8 cellular contexts compared by ENCODE assay signal in the genomic region with DNA sequence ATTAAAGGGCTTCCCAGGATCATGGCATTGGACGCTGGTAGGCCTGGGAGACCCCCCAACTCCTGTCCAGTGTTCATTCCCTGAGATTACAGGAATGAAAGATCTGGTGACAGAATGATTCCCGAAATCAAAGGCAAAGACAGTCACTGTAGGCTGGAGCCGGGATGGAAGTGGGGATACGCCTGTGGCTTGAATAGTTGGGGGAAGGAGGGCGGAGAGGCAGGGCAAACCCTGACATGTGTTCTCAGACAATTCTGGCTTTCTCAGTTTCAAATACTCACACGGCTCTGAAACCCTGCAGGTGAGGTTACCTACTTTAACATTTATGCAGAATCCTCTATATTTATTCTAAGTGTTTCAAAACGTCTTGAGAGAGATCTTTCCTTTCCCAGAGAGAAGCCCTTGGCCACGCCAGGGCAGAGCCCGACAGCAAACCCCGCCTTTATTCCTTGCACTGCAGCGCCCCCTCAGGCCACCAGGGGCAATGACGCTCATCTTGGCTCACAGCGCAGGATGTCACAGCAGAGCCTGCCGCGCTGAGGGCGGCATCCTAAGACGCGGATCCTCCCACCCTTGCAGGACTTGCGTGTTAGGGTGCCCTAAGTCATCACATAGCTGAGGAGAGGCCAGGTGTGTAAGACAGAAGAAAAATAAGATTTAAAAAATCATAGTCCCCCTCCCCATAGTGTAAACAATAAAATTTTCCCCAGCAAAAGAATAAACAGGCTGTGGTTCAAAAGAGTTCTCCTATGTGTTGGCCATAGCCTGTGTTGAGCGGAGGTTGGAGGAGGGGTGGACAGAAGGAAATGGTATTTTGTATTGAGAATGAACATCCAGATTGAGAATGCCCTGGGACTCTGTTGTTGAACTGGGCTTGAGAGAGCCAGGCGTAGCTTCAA.
DNase-seq lines count a peak whose midpoint lies in the region; ATAC-seq and TF ChIP-seq lines count a peak whose summit lies in the region.

No MANE protein-coding gene starts in this region.

- peak; percentile 92 for ATAC-seq in GM18505 (IDR thresholded peaks at IDR 0.05; ENCODE audit: unreplicated experiment)
- peak; percentile 99 for ATAC-seq in HG02884 (IDR thresholded peaks at IDR 0.05; ENCODE audit: unreplicated experiment)

- POLR2A ChIA-PET in activated CD4-positive, alpha-beta T cell treated with anti-CD3 and anti-CD28 coated beads, Interleukin-2, amount 10 ng/mL, durations not matched to agents 7 days and 5 days (lab: Charles Lee) = no interaction called here

- CTCF ChIA-PET in activated CD4-positive, alpha-beta T cell treated with anti-CD3 and anti-CD28 coated beads, Interleukin-2, amount 10 ng/mL, durations not matched to agents 7 days and 5 days (lab: Charles Lee) = no interaction called here

- no peak overlapping the region for H3K4me3 Mint-ChIP-seq in activated CD4-positive, alpha-beta T cell treated with anti-CD3 and anti-CD28 coated beads, Interleukin-2, amount 10 ng/mL, durations not matched to agents 7 days and 5 days
- H3K4me3 Mint-ChIP-seq in nephron progenitor cell = no peak overlapping the region

- no peaks in the 10 kb centered on the region for H3K27me3 Mint-ChIP-seq in activated CD4-positive, alpha-beta T cell treated with anti-CD3 and anti-CD28 coated beads, Interleukin-2, amount 10 ng/mL, durations not matched to agents 7 days and 5 days
- H3K27me3 Mint-ChIP-seq in nephron progenitor cell (ENCODE audit: low read depth, poor library complexity) = peaks cover 13% of the 10 kb centered on the region

- no peaks in the 10 kb centered on the region for H3K4me1 Mint-ChIP-seq in activated CD4-positive, alpha-beta T cell treated with anti-CD3 and anti-CD28 coated beads, Interleukin-2, amount 10 ng/mL, durations not matched to agents 7 days and 5 days
- H3K4me1 Mint-ChIP-seq in nephron progenitor cell = peaks cover 14% of the 10 kb centered on the region

- no peaks in the 10 kb centered on the region for H3K36me3 ChIP-seq in tibial artery

- H3K9me3 Mint-ChIP-seq in activated CD4-positive, alpha-beta T cell treated with anti-CD3 and anti-CD28 coated beads, Interleukin-2, amount 10 ng/mL, durations not matched to agents 7 days and 5 days = no peaks in the 10 kb centered on the region
- H3K9me3 Mint-ChIP-seq in nephron progenitor cell = peaks cover 9% of the 10 kb centered on the region

- peaks cover 0 to 23% (median 9%) of the 10 kb centered on the region in 4 donors for H3K4me1 ChIP-seq in tibial artery

- intact Hi-C loops in tibial artery (cut with DNase I; ENCODE audit: low total_unique reads) = loop anchor here (2.0 to 10.0 kb wide), 4 partner anchors 257 to 559 kb away; a partner anchor contains a TSS

- TF ChIP-seq POLR2A in GM18505 (IDR thresholded peaks at IDR 0.05; ENCODE audit: borderline replicate concordance, extremely low read depth, insufficient read depth, insufficient read length) = no peak

- H3K36me3 Mint-ChIP-seq in activated CD4-positive, alpha-beta T cell treated with anti-CD3 and anti-CD28 coated beads, Interleukin-2, amount 10 ng/mL, durations not matched to agents 7 days and 5 days (ENCODE audit: low read depth) = no peaks in the 10 kb centered on the region
- peaks cover 5% of the 10 kb centered on the region for H3K36me3 Mint-ChIP-seq in nephron progenitor cell (ENCODE audit: low read depth)

- peak; percentile 95 for TF ChIP-seq CTCF in AG09319 (IDR thresholded peaks at IDR 0.05; ENCODE audit: low read depth, low read length)
- TF ChIP-seq CTCF in fibroblast of mammary gland (conservative IDR thresholded peaks at IDR 0.05; ENCODE audit: control insufficient read depth, insufficient read depth, low read depth, low read length) = peak; percentile 66
- peak; percentile 99 for TF ChIP-seq CTCF in nephron progenitor cell (IDR thresholded peaks at IDR 0.05)
- peak; percentile 94 to 96 for TF ChIP-seq CTCF in tibial artery (IDR thresholded peaks at IDR 0.05)

- no peaks in the 10 kb centered on the region for H3K9me3 ChIP-seq in tibial artery

- DNase-seq in AG09319 (ENCODE audit: extremely low read depth, low read depth) (peak; percentile 4), NCI-H146 treated with DMSO at 0.1 percent for 48 hours (lab: John Stamatoyannopoulos, UW; ENCODE audit: unreplicated experiment) (peak; percentile 23), fibroblast of mammary gland (ENCODE audit: low read depth) (peak; percentile 34), nephron progenitor cell (peak; percentile 88), tibial artery (peak; percentile 83 to 88)
- peak; percentile 66 for DNase-seq in activated CD4-positive, alpha-beta T cell treated with anti-CD3 and anti-CD28 coated beads, Interleukin-2, amount 10 ng/mL, durations not matched to agents 7 days and 5 days

- no peak overlapping the region for H3K27ac ChIP-seq in tibial artery

- H3K4me3 ChIP-seq in fibroblast of mammary gland (ENCODE audit: control insufficient read depth, low read depth, low read length) (no peak overlapping the region), tibial artery (no peak overlapping the region)

- no peaks in the 10 kb centered on the region for H3K27me3 ChIP-seq in tibial artery

- no peak overlapping the region for H3K27ac Mint-ChIP-seq in activated CD4-positive, alpha-beta T cell treated with anti-CD3 and anti-CD28 coated beads, Interleukin-2, amount 10 ng/mL, durations not matched to agents 7 days and 5 days
- H3K27ac Mint-ChIP-seq in nephron progenitor cell = no peak overlapping the region

Comparison
In these comparisons a context has a peak if more than half of its experiments do, and no peak if none do; other contexts are left out.
1. DNase-seq: peak in every context shown above with its lines; median percentile 88 in nephron progenitor cell; 86 in tibial artery; 66 in activated CD4-positive, alpha-beta T cell treated with anti-CD3 and anti-CD28 coated beads, Interleukin-2, amount 10 ng/mL, durations not matched to agents 7 days and 5 days; 34 in fibroblast of mammary gland; 23 in NCI-H146 treated with DMSO at 0.1 percent for 48 hours; 4 in AG09319.